ENCODE assay signal across 24 cellular contexts in the genomic region with DNA sequence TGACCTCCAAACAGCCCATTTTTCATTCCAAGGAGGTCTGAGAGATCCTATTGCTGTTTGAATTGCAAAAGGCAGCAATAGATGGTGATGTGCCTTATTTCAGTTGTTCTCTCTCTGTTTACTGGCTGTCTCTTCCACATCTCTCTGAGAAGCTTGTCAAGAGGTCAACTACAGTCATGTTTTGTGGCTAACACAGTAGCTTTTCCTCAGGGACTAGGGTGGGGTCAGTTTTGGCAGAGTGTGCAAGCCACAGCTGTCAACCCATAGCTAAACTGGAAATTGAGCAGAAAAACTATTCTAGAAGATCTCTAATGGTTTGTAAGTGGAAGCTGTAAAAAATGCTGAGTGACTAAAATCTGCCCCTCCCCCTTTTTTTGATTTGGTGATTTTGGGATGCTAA.
DNase-seq lines count a peak whose midpoint lies in the region; ATAC-seq, FAIRE-seq and TF ChIP-seq lines count a peak whose summit lies in the region.
"Had no signal": no experiment of that assay in that cellular context is flagged by ENCODE, and none has a peak within 500 bp of the region (broad histone marks: within the 10 kb centered on the region; RNA-seq: fewer than 3 reads in every experiment).

No MANE protein-coding gene starts in this region.

- no peak for ATAC-seq in HG03097 (IDR thresholded peaks at IDR 0.05; ENCODE audit: low FRiP score, unreplicated experiment)
- ATAC-seq: GM23338, SK-N-SH treated with all-trans-retinoic acid at 6 μM for 48 hours had no signal

- H2BK120ac ChIP-seq in H1 (replicated peaks; ENCODE audit: low read depth, low read length), result no peak overlapping the region

- TF ChIP-seq EP300 in H1 (IDR thresholded peaks at IDR 0.05; ENCODE audit: borderline replicate concordance in 1 of 2, low read depth in 2 of 2, low read length in 2 of 2), result no peak

- peaks cover 61% of the 10 kb centered on the region for H3K36me3 Mint-ChIP-seq in T-helper 2 cell treated with Interferon-gamma antibody and Interleukin-4, amounts not matched to agents 5 μg/mL and 100 μg/mL, for 36 hours (ENCODE audit: low read depth)

- CTCF ChIA-PET in H1 (lab: Charles Lee; ENCODE audit: partially characterized antibody), result interaction anchor here (0.8 to 1.3 kb wide), 6 partner anchors 10 to 120 kb away, joined by 3 to 4 read pairs (median 3); no protein-coding TSS in a partner anchor

- no peak overlapping the region for H3K4ac ChIP-seq in H1 (replicated peaks; ENCODE audit: insufficient read length, low read depth, low read length)

- no peak overlapping the region for H2BK12ac ChIP-seq in H1 (ENCODE audit: low read depth, low read length)

- no peak overlapping the region for H4K5ac ChIP-seq in H1 (ENCODE audit: insufficient read length, low read depth, low read length)

- peaks cover 0 to 15% (median 8%) of the 10 kb centered on the region in 10 experiments; a peak in 15 of 20 replicates for H3K4me1 ChIP-seq in BLaER1 treated with 17β-estradiol and CSF1 and Interleukin-3, amounts not matched to agents 10 nM and 100 nM
- peaks cover 47% of the 10 kb centered on the region for H3K4me1 ChIP-seq in KMS-11 (ENCODE audit: low read depth, poor library complexity, severe bottlenecking)
- 0 out of 7 replicates have a peak, but pooled peaks cover 0 to 2% (median 0%) of the 10 kb centered on the region in 4 experiments for H3K4me1 ChIP-seq in H1 (replicated peaks in 1 of 4; ENCODE audit: control insufficient read depth in 3 of 4, insufficient read depth in 4 of 4, low read length in 3 of 4)
- H3K4me1 ChIP-seq in keratinocyte (ENCODE audit: control insufficient read depth, extremely low read depth, insufficient read depth, low read length), result no peaks in the 10 kb centered on the region

- no peak for TF ChIP-seq CTCF in KMS-11 (conservative IDR thresholded peaks at IDR 0.05; ENCODE audit: low read depth, low read length)
- TF ChIP-seq CTCF in H1 (IDR thresholded peaks at IDR 0.05; ENCODE audit: control extremely low read depth in 1 of 3, insufficient read depth in 1 of 3, low read depth in 1 of 3, low read length in 3 of 3), result no peak
- no peak for TF ChIP-seq CTCF in keratinocyte (optimal IDR thresholded peaks at IDR 0.05 in 1 of 3, IDR thresholded peaks at IDR 0.05 in 1 of 3, conservative IDR thresholded peaks at IDR 0.05 in 1 of 3; ENCODE audit: extremely low read depth in 1 of 3, insufficient read depth in 2 of 3, low read length in 3 of 3)

- no peak overlapping the region for H2BK20ac ChIP-seq in H1 (ENCODE audit: low read length)

- H4K91ac ChIP-seq in H1 (replicated peaks; ENCODE audit: insufficient read length, low read length), result no peak overlapping the region

- H3K23ac ChIP-seq in H1 (ENCODE audit: insufficient read length), result no peak overlapping the region

- no peaks in the 10 kb centered on the region for H3K23me2 ChIP-seq in H1 (ENCODE audit: low read depth, low read length)

- H2BK5ac ChIP-seq in H1 (ENCODE audit: low read depth, low read length), result no peak overlapping the region

- H3K4me3 Mint-ChIP-seq in T-helper 2 cell treated with Interferon-gamma antibody and Interleukin-4, amounts not matched to agents 5 μg/mL and 100 μg/mL, for 36 hours, result no peak overlapping the region
- H3K4me3 Mint-ChIP-seq: GM23338, neural crest cell had no signal

- TF ChIP-seq POLR2A in H1 (IDR thresholded peaks at IDR 0.05; ENCODE audit: control extremely low read depth in 1 of 2, low read depth in 2 of 2, low read length in 2 of 2), result no peak

- no peak for TF ChIP-seq RAD21 in H1 (IDR thresholded peaks at IDR 0.05 in 1 of 2, conservative IDR thresholded peaks at IDR 0.05 in 1 of 2; ENCODE audit: low read depth in 2 of 2, low read length in 2 of 2)

- no peaks in the 10 kb centered on the region for H3K79me1 ChIP-seq in H1 (ENCODE audit: low read depth, low read length)

- no peak overlapping the region for H3K9ac ChIP-seq in BLaER1 treated with 17β-estradiol and CSF1 and Interleukin-3, amounts not matched to agents 10 nM and 100 nM
- H3K9ac ChIP-seq in KMS-11, result no peak overlapping the region
- H3K9ac ChIP-seq in H1 (replicated peaks in 1 of 4; ENCODE audit: extremely low read depth in 1 of 4, low read depth in 3 of 4, low read length in 3 of 4), result no peak overlapping the region
- H3K9ac ChIP-seq in keratinocyte (ENCODE audit: control insufficient read depth, extremely low read depth, insufficient read depth, low read length), result no peak overlapping the region

- H4K8ac ChIP-seq in H1 (ENCODE audit: extremely low read depth, insufficient read depth, low read length), result no peak overlapping the region

- FAIRE-seq in H1 (lab: Jason Lieb, UNC) (peak; percentile 7), keratinocyte (lab: Jason Lieb, UNC) (peak; percentile 49)
- FAIRE-seq: TTC549 had no signal

- H2AK5ac ChIP-seq in H1 (ENCODE audit: low read depth, low read length), result no peak overlapping the region

- DNase-seq in H1 (ENCODE audit: low read depth in 1 of 2, low spot score in 2 of 2), result no peak
- no peak for DNase-seq in keratinocyte (ENCODE audit: low read depth, low spot score)
- no peak for DNase-seq in foreskin melanocyte
- no peak for DNase-seq in stimulated activated CD4-positive, alpha-beta T cell treated with anti-CD3 and anti-CD28 coated beads, Interleukin-1b, Interleukin-23, amount 100 ng/mL, for 48 hours
- no peak for DNase-seq in T-helper 2 cell treated with Interferon-gamma antibody and Interleukin-4, amounts not matched to agents 5 μg/mL and 100 μg/mL, for 36 hours (ENCODE audit: low spot score)
- DNase-seq: aorta; DMS53; MV-4-11; NCI-H2107; NCI-H526; PC-9; retina; stimulated activated CD4-positive, alpha-beta T cell treated with anti-CD3 and anti-CD28 coated beads, Interleukin-2, amount 100 ng/mL, for 48 hours; stimulated activated CD8-positive, alpha-beta memory T cell treated with anti-CD3 and anti-CD28 coated beads, Interleukin-4, amount 100 ng/mL, for 48 hours; tibial artery had no signal

- H3K79me2 ChIP-seq in KMS-11 (ENCODE audit: insufficient read depth, low read depth) (no peaks in the 10 kb centered on the region), H1 (ENCODE audit: control insufficient read depth in 1 of 2, insufficient read depth in 2 of 2, low read length in 2 of 2) (no peaks in the 10 kb centered on the region), keratinocyte (ENCODE audit: control insufficient read depth, insufficient read depth, low read length) (no peaks in the 10 kb centered on the region)

- H3K27ac ChIP-seq in BLaER1 treated with 17β-estradiol and CSF1 and Interleukin-3, amounts not matched to agents 10 nM and 100 nM, result no peak overlapping the region
- H3K27ac ChIP-seq in KMS-11 (no peak overlapping the region), H1 (ENCODE audit: low read depth, low read length) (no peak overlapping the region), keratinocyte (ENCODE audit: control insufficient read depth, insufficient read depth, low read length) (no peak overlapping the region)
- H3K27ac ChIP-seq: C4-2B, esophagus muscularis mucosa, PC-9, tibial artery had no signal

- dilution Hi-C loops in keratinocyte (cut with MboI; ENCODE audit: extremely low pct_ligation_motif_present, low sequenced_read_pairs), result no loop called here

- peaks cover 10% of the 10 kb centered on the region for H3K9me3 Mint-ChIP-seq in T-helper 2 cell treated with Interferon-gamma antibody and Interleukin-4, amounts not matched to agents 5 μg/mL and 100 μg/mL, for 36 hours

- H3K4me2 ChIP-seq in BLaER1 treated with 17β-estradiol and CSF1 and Interleukin-3, amounts not matched to agents 10 nM and 100 nM, result peak overlapping the region in 6 of 11 experiments; percentile 9 to 26 (median 10); a peak in 5 of 22 replicates
- H3K4me2 ChIP-seq in KMS-11 (peak overlapping the region; percentile 41; the same call in 1 of the 2 replicates), H1 (ENCODE audit: insufficient read depth in 1 of 2, low read depth in 2 of 2, low read length in 2 of 2) (no peak overlapping the region), keratinocyte (ENCODE audit: control insufficient read depth, extremely low read depth, insufficient read depth, low read depth, low read length) (no peak overlapping the region)
- H3K4me2 ChIP-seq: GM23338, PC-9 had no signal

- peaks cover 24% of the 10 kb centered on the region for H3K4me1 Mint-ChIP-seq in T-helper 2 cell treated with Interferon-gamma antibody and Interleukin-4, amounts not matched to agents 5 μg/mL and 100 μg/mL, for 36 hours (ENCODE audit: low read depth)
- H3K4me1 Mint-ChIP-seq: neural crest cell had no signal

- H3K14ac ChIP-seq in H1 (ENCODE audit: insufficient read length), result no peak overlapping the region

- H2AFZ ChIP-seq in KMS-11 (ENCODE audit: low read depth), result no peak overlapping the region
- H2AFZ ChIP-seq in H1 (ENCODE audit: low read length), result no peak overlapping the region
- H2AFZ ChIP-seq in keratinocyte (ENCODE audit: control insufficient read depth, low read length), result no peak overlapping the region
- H2AFZ ChIP-seq: GM23338, PC-9 had no signal

- no peaks in the 10 kb centered on the region; a peak in 2 of 22 replicates for H4K20me1 ChIP-seq in BLaER1 treated with 17β-estradiol and CSF1 and Interleukin-3, amounts not matched to agents 10 nM and 100 nM
- H4K20me1 ChIP-seq in KMS-11 (ENCODE audit: insufficient read depth) (peaks cover 12% of the 10 kb centered on the region; the same call in 1 of the 2 replicates), H1 (replicated peaks in 1 of 2; ENCODE audit: control insufficient read depth in 1 of 2, insufficient read depth in 2 of 2, low read length in 2 of 2) (no peaks in the 10 kb centered on the region), keratinocyte (ENCODE audit: control insufficient read depth, extremely low read depth, insufficient read depth, low read length) (no peaks in the 10 kb centered on the region)

- no peak overlapping the region for H3K4me3 ChIP-seq in BLaER1 treated with 17β-estradiol and CSF1 and Interleukin-3, amounts not matched to agents 10 nM and 100 nM
- H3K4me3 ChIP-seq in KMS-11 (IDR thresholded peaks at IDR 0.05; ENCODE audit: insufficient read depth, low read depth, low read length), result no peak overlapping the region
- H3K4me3 ChIP-seq in H1 (ENCODE audit: extremely low read depth in 1 of 4, insufficient read depth in 2 of 4, low read depth in 3 of 4, low read length in 4 of 4), result no peak overlapping the region
- no peak overlapping the region for H3K4me3 ChIP-seq in keratinocyte (ENCODE audit: control insufficient read depth in 2 of 3, extremely low read depth in 1 of 3, insufficient read depth in 2 of 3, low read depth in 1 of 3, low read length in 3 of 3)
- H3K4me3 ChIP-seq: esophagus muscularis mucosa, GM23338, PC-9, tibial artery had no signal

- no peaks in the 10 kb centered on the region for H3K27me3 ChIP-seq in BLaER1 treated with 17β-estradiol and CSF1 and Interleukin-3, amounts not matched to agents 10 nM and 100 nM
- no peaks in the 10 kb centered on the region; the same call in 1 of the 2 replicates for H3K27me3 ChIP-seq in KMS-11 (ENCODE audit: insufficient read depth, low read depth)
- no peaks in the 10 kb centered on the region for H3K27me3 ChIP-seq in H1 (replicated peaks in 1 of 4; ENCODE audit: control insufficient read depth in 3 of 4, extremely low read depth in 1 of 4, insufficient read depth in 3 of 4, low read length in 3 of 4)
- H3K27me3 ChIP-seq in keratinocyte (ENCODE audit: control insufficient read depth, extremely low read depth, insufficient read depth, low read length), result no peaks in the 10 kb centered on the region
- H3K27me3 ChIP-seq: esophagus muscularis mucosa, tibial artery had no signal

- H3K9me1 ChIP-seq in keratinocyte (ENCODE audit: control insufficient read depth, extremely low read depth, insufficient read depth, low read length), result no peaks in the 10 kb centered on the region

- H2BK15ac ChIP-seq in H1 (ENCODE audit: low read length), result no peak overlapping the region

- peaks cover 15 to 30% (median 24%) of the 10 kb centered on the region in 11 experiments; a peak in 19 of 22 replicates for H3K9me3 ChIP-seq in BLaER1 treated with 17β-estradiol and CSF1 and Interleukin-3, amounts not matched to agents 10 nM and 100 nM (replicated peaks in 1 of 11)
- no peaks in the 10 kb centered on the region for H3K9me3 ChIP-seq in H1 (ENCODE audit: insufficient read depth in 2 of 2, low read depth in 1 of 2, low read length in 1 of 2)
- H3K9me3 ChIP-seq in keratinocyte (ENCODE audit: control insufficient read depth, low read depth, low read length), result no peaks in the 10 kb centered on the region
- H3K9me3 ChIP-seq: esophagus muscularis mucosa, tibial artery had no signal

- peaks cover 30% of the 10 kb centered on the region for H3K27me3 Mint-ChIP-seq in T-helper 2 cell treated with Interferon-gamma antibody and Interleukin-4, amounts not matched to agents 5 μg/mL and 100 μg/mL, for 36 hours (ENCODE audit: low read depth)

- POLR2A ChIA-PET in H1 (lab: Charles Lee; ENCODE audit: partially characterized antibody), result interaction anchor here (0.7 to 0.8 kb wide), 2 partner anchors 9 to 12 kb away, joined by 3 read pairs; no protein-coding TSS in a partner anchor

- H3K18ac ChIP-seq in H1 (ENCODE audit: extremely low read depth, low read length), result no peak overlapping the region

- no peak overlapping the region for H3K56ac ChIP-seq in H1 (replicated peaks; ENCODE audit: insufficient read length, low read depth, low read length)

- H3K36me3 ChIP-seq in BLaER1 treated with 17β-estradiol and CSF1 and Interleukin-3, amounts not matched to agents 10 nM and 100 nM, result peaks cover 51 to 97% (median 69%) of the 10 kb centered on the region in 11 experiments
- H3K36me3 ChIP-seq in KMS-11 (ENCODE audit: insufficient read depth) (no peaks in the 10 kb centered on the region), H1 (ENCODE audit: control insufficient read depth in 2 of 4, insufficient read depth in 4 of 4, low read length in 3 of 4) (peaks cover 0 to 4% (median 0%) of the 10 kb centered on the region in 4 experiments; a peak in 2 of 8 replicates), keratinocyte (ENCODE audit: control insufficient read depth in 2 of 2, extremely low read depth in 1 of 2, insufficient read depth in 2 of 2, low read length in 2 of 2) (peaks cover 5 to 6% of the 10 kb centered on the region in 2 experiments)

- H3K27ac Mint-ChIP-seq in T-helper 2 cell treated with Interferon-gamma antibody and Interleukin-4, amounts not matched to agents 5 μg/mL and 100 μg/mL, for 36 hours, result no peak overlapping the region
- H3K27ac Mint-ChIP-seq: GM23338 had no signal

Comparison
In these comparisons a context has a peak if more than half of its experiments do, and no peak if none do; other contexts are left out.
1. H3K4me2 ChIP-seq: peak in BLaER1 treated with 17β-estradiol and CSF1 and Interleukin-3, amounts not matched to agents 10 nM and 100 nM (6 of 11) and KMS-11 (single experiment); none in H1 (0 of 2) and keratinocyte (single experiment).